In genomic region chr1:69700770-69701169, GRCh38 we compare ENCODE assay signal across 9 cellular contexts.
A peak's percentile ranks its signal among the peaks of the same experiment; 100 is the strongest.
DNase-seq lines count a peak whose midpoint lies in the region; ATAC-seq, FAIRE-seq and TF ChIP-seq lines count a peak whose summit lies in the region.
"Had no signal": no experiment of that assay in that cellular context is flagged by ENCODE, and none has a peak within 500 bp of the region (broad histone marks: within the 10 kb centered on the region; RNA-seq: fewer than 3 reads in every experiment).

No MANE protein-coding gene starts in this region.

- DNase-seq in COR-L47 (lab: John Stamatoyannopoulos, UW) (peak; percentile 9), H54 (ENCODE audit: insufficient read length, low spot score) (no peak), RWPE2 (ENCODE audit: low spot score) (no peak), iPS DF 19.7 (ENCODE audit: low read depth, low spot score) (peak; percentile 3)

- no peak overlapping the region for H3K27ac ChIP-seq in RWPE2 (ENCODE audit: poor library complexity, severe bottlenecking)
- H3K27ac ChIP-seq: KMS-11 had no signal

- no peak overlapping the region for H3K4me3 ChIP-seq in RWPE2 (ENCODE audit: severe bottlenecking)

- no peak for TF ChIP-seq CTCF in RWPE2 (IDR thresholded peaks at IDR 0.05; ENCODE audit: poor library complexity, severe bottlenecking)

- ATAC-seq in RWPE2 (ENCODE audit: low read depth) = peak; percentile 21; the same call in 1 of the 3 replicates
- no peak for ATAC-seq in GM21825 (IDR thresholded peaks at IDR 0.05; ENCODE audit: unreplicated experiment)
- no peak for ATAC-seq in HG03469 (IDR thresholded peaks at IDR 0.05; ENCODE audit: unreplicated experiment)
- ATAC-seq in HG02623 (IDR thresholded peaks at IDR 0.05; ENCODE audit: unreplicated experiment) = no peak
- no peak for ATAC-seq in activated CD4-positive, CD25-positive, alpha-beta regulatory T cell treated with anti-CD3 and anti-CD28 coated beads, Interleukin-2, amount 50 U/mL, for 24 hours

- H3K27me3 ChIP-seq in RWPE2 (ENCODE audit: insufficient read depth, poor library complexity, severe bottlenecking) = no peaks in the 10 kb centered on the region

- peaks cover 9% of the 10 kb centered on the region for H3K4me1 ChIP-seq in RWPE2 (ENCODE audit: insufficient read depth, poor library complexity, severe bottlenecking)

- TF ChIP-seq POLR2A in H54 (IDR thresholded peaks at IDR 0.05; ENCODE audit: low read depth, low read length) = no peak

- peak; percentile 15 for FAIRE-seq in H54 (lab: Jason Lieb, UNC)

- no peaks in the 10 kb centered on the region for H3K9me3 ChIP-seq in RWPE2 (ENCODE audit: severe bottlenecking)

- H3K36me3 ChIP-seq in RWPE2 (ENCODE audit: low read depth) = no peaks in the 10 kb centered on the region

Comparison
In these comparisons a context has a peak if more than half of its experiments do, and no peak if none do; other contexts are left out.
1. DNase-seq: peak in COR-L47 (single experiment) and iPS DF 19.7 (single experiment); none in H54 (single experiment) and RWPE2 (single experiment).